Comparison of ENCODE assay signal across 27 cellular contexts in genomic region chr21:37237346-37237745, GRCh38. TPM values are rescaled to one million over a fixed set of nuclear protein-coding genes. Genes with fewer than 3 reads are reported as not detected.
DNase-seq lines count a peak whose midpoint lies in the region; ATAC-seq, FAIRE-seq and TF ChIP-seq lines count a peak whose summit lies in the region.
"Had no signal": no experiment of that assay in that cellular context is flagged by ENCODE, and none has a peak within 500 bp of the region (broad histone marks: within the 10 kb centered on the region; RNA-seq: fewer than 3 reads in every experiment).

No MANE protein-coding gene starts in this region.

- peaks cover 62% of the 10 kb centered on the region for H3K36me3 Mint-ChIP-seq in T-helper 2 cell treated with Interferon-gamma antibody and Interleukin-4, amounts not matched to agents 5 μg/mL and 100 μg/mL, for 36 hours (ENCODE audit: low read depth)
- H3K36me3 Mint-ChIP-seq in CD4-positive, CD25-positive, alpha-beta regulatory T cell = peaks cover 41% of the 10 kb centered on the region
- H3K36me3 Mint-ChIP-seq in activated T-helper 1 cell treated with anti-CD3 and anti-CD28 coated beads, Interleukin-12 subunit alpha, Interleukin-12 subunit beta, Interleukin-2, Interleukin-4 antibody, amounts not matched to agents 30 ng/mL and 10 ng/mL and 1 ng/mL, durations not matched to agents 14 hours and 24 hours and 36 hours (ENCODE audit: low read depth) = peaks cover 34% of the 10 kb centered on the region

- H3K79me2 ChIP-seq in endothelial cell of umbilical vein (ENCODE audit: control insufficient read depth, insufficient read depth, low read length) = peaks cover 1% of the 10 kb centered on the region

- TF ChIP-seq POLR2A in endothelial cell of umbilical vein (IDR thresholded peaks at IDR 0.05; ENCODE audit: low read depth, low read length) = no peak

- no peak overlapping the region for H3K27ac ChIP-seq in CD4-positive, CD25-positive, alpha-beta regulatory T cell (ENCODE audit: insufficient read depth, low read length, poor library complexity, severe bottlenecking)
- H3K27ac ChIP-seq in endothelial cell of umbilical vein (ENCODE audit: insufficient read depth, low read depth, low read length) = peak overlapping the region; percentile 8
- H3K27ac ChIP-seq in pancreas = no peak overlapping the region
- H3K27ac ChIP-seq: gastroesophageal sphincter, SK-N-MC, transverse colon had no signal

- H3K4me3 Mint-ChIP-seq in T-helper 2 cell treated with Interferon-gamma antibody and Interleukin-4, amounts not matched to agents 5 μg/mL and 100 μg/mL, for 36 hours = peak overlapping the region; percentile 44
- H3K4me3 Mint-ChIP-seq in CD4-positive, CD25-positive, alpha-beta regulatory T cell = no peak overlapping the region
- H3K4me3 Mint-ChIP-seq in activated T-helper 1 cell treated with anti-CD3 and anti-CD28 coated beads, Interleukin-12 subunit alpha, Interleukin-12 subunit beta, Interleukin-2, Interleukin-4 antibody, amounts not matched to agents 30 ng/mL and 10 ng/mL and 1 ng/mL, durations not matched to agents 14 hours and 24 hours and 36 hours = peak overlapping the region; percentile 43
- H3K4me3 Mint-ChIP-seq: activated B cell treated with CpG ODN at 0.5 μM for 24 hours had no signal

- no TSS peak for BruUV-seq in endothelial cell of umbilical vein (replicated peaks; lab: Mats Ljungman, UMichigan)

- H3K27me3 ChIP-seq in CD4-positive, CD25-positive, alpha-beta regulatory T cell (ENCODE audit: control insufficient read depth, insufficient read depth, low read length) = no peaks in the 10 kb centered on the region
- H3K27me3 ChIP-seq in endothelial cell of umbilical vein (ENCODE audit: control insufficient read depth in 2 of 2, insufficient read depth in 2 of 2, low read length in 2 of 2) = no peaks in the 10 kb centered on the region
- H3K27me3 ChIP-seq in pancreas = no peaks in the 10 kb centered on the region
- H3K27me3 ChIP-seq: gastroesophageal sphincter, transverse colon had no signal

- no peak for DNase-seq in T-helper 2 cell treated with Interferon-gamma antibody and Interleukin-4, amounts not matched to agents 5 μg/mL and 100 μg/mL, for 36 hours (ENCODE audit: low spot score)
- DNase-seq in T-helper 2 cell (no peak), endothelial cell of umbilical vein (ENCODE audit: low read depth, low spot score) (no peak), pancreas (no peak), NCI-H2227 (lab: John Stamatoyannopoulos, UW; ENCODE audit: unreplicated experiment) (no peak), NK-92 (lab: John Stamatoyannopoulos, UW; ENCODE audit: unreplicated experiment) (no peak)
- no peak for DNase-seq in CD4-positive, CD25-positive, alpha-beta regulatory T cell
- DNase-seq in activated T-helper 1 cell treated with anti-CD3 and anti-CD28 coated beads, Interleukin-12 subunit alpha, Interleukin-12 subunit beta, Interleukin-2, Interleukin-4 antibody, amounts not matched to agents 30 ng/mL and 10 ng/mL and 1 ng/mL, durations not matched to agents 14 hours and 24 hours and 36 hours (ENCODE audit: low spot score) = no peak
- DNase-seq: 8988T; activated B cell treated with CpG ODN at 0.5 μM for 24 hours; activated gamma-delta T cell; cerebellar nuclear complex; COR-L47; effector CD8-positive, alpha-beta T cell; HCEC 1CT; kidney glomerular epithelial cell; MM.1S; NCI-H1417 treated with DMSO at 0.1 percent for 48 hours; NCI-H2171; NCI-H524 treated with DMSO at 0.1 percent for 48 hours; RPMI8226; stimulated activated CD4-positive, alpha-beta T cell treated with anti-CD3 and anti-CD28 coated beads, Interleukin-4, amount 100 ng/mL, for 24 hours; T-helper 9 cell; transverse colon had no signal

- no peak overlapping the region for H3K4me2 ChIP-seq in endothelial cell of umbilical vein (ENCODE audit: insufficient read depth, low read length)

- dilution Hi-C loops in endothelial cell of umbilical vein (cut with MboI; ENCODE audit: extremely low pct_ligation_motif_present, low sequenced_read_pairs) = no loop called here

- 96 to 98% methylated on average over 2 of the region's 2 CpGs for WGBS in pancreas, 2 donors

- peak overlapping the region; percentile 70 for H3K27ac Mint-ChIP-seq in T-helper 2 cell treated with Interferon-gamma antibody and Interleukin-4, amounts not matched to agents 5 μg/mL and 100 μg/mL, for 36 hours
- peak overlapping the region; percentile 88 to 93 (median 91) for H3K27ac Mint-ChIP-seq in CD4-positive, CD25-positive, alpha-beta regulatory T cell
- H3K27ac Mint-ChIP-seq in activated T-helper 1 cell treated with anti-CD3 and anti-CD28 coated beads, Interleukin-12 subunit alpha, Interleukin-12 subunit beta, Interleukin-2, Interleukin-4 antibody, amounts not matched to agents 30 ng/mL and 10 ng/mL and 1 ng/mL, durations not matched to agents 14 hours and 24 hours and 36 hours = peak overlapping the region; percentile 74
- H3K27ac Mint-ChIP-seq: activated B cell treated with CpG ODN at 0.5 μM for 24 hours had no signal

- H4K20me1 ChIP-seq in endothelial cell of umbilical vein (replicated peaks; ENCODE audit: control insufficient read depth, extremely low read depth, insufficient read depth, low read length) = no peaks in the 10 kb centered on the region

- no peaks in the 10 kb centered on the region for H3K9me1 ChIP-seq in endothelial cell of umbilical vein (replicated peaks; ENCODE audit: control insufficient read depth, extremely low read depth, insufficient read depth, low read length)

- H3K4me1 Mint-ChIP-seq in T-helper 2 cell treated with Interferon-gamma antibody and Interleukin-4, amounts not matched to agents 5 μg/mL and 100 μg/mL, for 36 hours (ENCODE audit: low read depth) = peaks cover 38% of the 10 kb centered on the region
- peaks cover 7 to 30% (median 15%) of the 10 kb centered on the region in 4 donors for H3K4me1 Mint-ChIP-seq in CD4-positive, CD25-positive, alpha-beta regulatory T cell
- H3K4me1 Mint-ChIP-seq in activated T-helper 1 cell treated with anti-CD3 and anti-CD28 coated beads, Interleukin-12 subunit alpha, Interleukin-12 subunit beta, Interleukin-2, Interleukin-4 antibody, amounts not matched to agents 30 ng/mL and 10 ng/mL and 1 ng/mL, durations not matched to agents 14 hours and 24 hours and 36 hours (ENCODE audit: low read depth) = peaks cover 48% of the 10 kb centered on the region

- H3K4me1 ChIP-seq in CD4-positive, CD25-positive, alpha-beta regulatory T cell (ENCODE audit: control insufficient read depth, insufficient read depth, low read length, poor library complexity, severe bottlenecking) = peaks cover 4% of the 10 kb centered on the region
- H3K4me1 ChIP-seq in endothelial cell of umbilical vein (ENCODE audit: control insufficient read depth, extremely low read depth, insufficient read depth, low read length) = peaks cover 15% of the 10 kb centered on the region
- no peaks in the 10 kb centered on the region for H3K4me1 ChIP-seq in pancreas
- H3K4me1 ChIP-seq: gastroesophageal sphincter, transverse colon had no signal

- no peak overlapping the region for H3K9ac ChIP-seq in endothelial cell of umbilical vein (replicated peaks; ENCODE audit: extremely low read depth, insufficient read depth, low read length)

- no peak overlapping the region for H3K4me3 ChIP-seq in CD4-positive, CD25-positive, alpha-beta regulatory T cell (ENCODE audit: low read depth, low read length)
- H3K4me3 ChIP-seq in endothelial cell of umbilical vein (replicated peaks in 1 of 3; ENCODE audit: insufficient read depth in 1 of 3, low read depth in 1 of 3, low read length in 3 of 3) (no peak overlapping the region), pancreas (no peak overlapping the region)
- H3K4me3 ChIP-seq: gastroesophageal sphincter, SK-N-MC, transverse colon had no signal

- FAIRE-seq in endothelial cell of umbilical vein (lab: Jason Lieb, UNC) (no peak), pancreas (lab: Jason Lieb, UNC) (no peak)
- FAIRE-seq: astrocyte had no signal

- no peak overlapping the region for H2AFZ ChIP-seq in endothelial cell of umbilical vein (ENCODE audit: low read depth, low read length)

- ATAC-seq in CD4-positive, CD25-positive, alpha-beta regulatory T cell (ENCODE audit: low read depth in 2 of 2) = no peak
- ATAC-seq in pancreas = no peak
- ATAC-seq: gastroesophageal sphincter had no signal

- TF ChIP-seq CTCF in endothelial cell of umbilical vein (IDR thresholded peaks at IDR 0.05; ENCODE audit: extremely low read depth in 1 of 2, insufficient read depth in 1 of 2, low read depth in 1 of 2, low read length in 2 of 2) (no peak), pancreas (IDR thresholded peaks at IDR 0.05) (no peak)

- intact Hi-C loops in activated T-helper 1 cell treated with anti-CD3 and anti-CD28 coated beads, Interleukin-12 subunit alpha, Interleukin-12 subunit beta, Interleukin-2, Interleukin-4 antibody, amounts not matched to agents 30 ng/mL and 10 ng/mL and 1 ng/mL, durations not matched to agents 14 hours and 24 hours and 36 hours (cut with micrococcal nuclease) = no loop called here
- intact Hi-C loops in endothelial cell of umbilical vein (cut with micrococcal nuclease) (no loop called here), pancreas (cut with DNase I) (no loop called here)

- CTCF ChIA-PET in endothelial cell of umbilical vein (lab: Charles Lee) = no interaction called here

- H3K27me3 Mint-ChIP-seq in T-helper 2 cell treated with Interferon-gamma antibody and Interleukin-4, amounts not matched to agents 5 μg/mL and 100 μg/mL, for 36 hours (ENCODE audit: low read depth) = no peaks in the 10 kb centered on the region
- no peaks in the 10 kb centered on the region for H3K27me3 Mint-ChIP-seq in CD4-positive, CD25-positive, alpha-beta regulatory T cell
- no peaks in the 10 kb centered on the region for H3K27me3 Mint-ChIP-seq in activated T-helper 1 cell treated with anti-CD3 and anti-CD28 coated beads, Interleukin-12 subunit alpha, Interleukin-12 subunit beta, Interleukin-2, Interleukin-4 antibody, amounts not matched to agents 30 ng/mL and 10 ng/mL and 1 ng/mL, durations not matched to agents 14 hours and 24 hours and 36 hours (ENCODE audit: insufficient read depth)
- H3K27me3 Mint-ChIP-seq: activated B cell treated with CpG ODN at 0.5 μM for 24 hours had no signal

- no peaks in the 10 kb centered on the region for H3K9me3 Mint-ChIP-seq in T-helper 2 cell treated with Interferon-gamma antibody and Interleukin-4, amounts not matched to agents 5 μg/mL and 100 μg/mL, for 36 hours
- no peaks in the 10 kb centered on the region for H3K9me3 Mint-ChIP-seq in CD4-positive, CD25-positive, alpha-beta regulatory T cell
- H3K9me3 Mint-ChIP-seq in activated T-helper 1 cell treated with anti-CD3 and anti-CD28 coated beads, Interleukin-12 subunit alpha, Interleukin-12 subunit beta, Interleukin-2, Interleukin-4 antibody, amounts not matched to agents 30 ng/mL and 10 ng/mL and 1 ng/mL, durations not matched to agents 14 hours and 24 hours and 36 hours = no peaks in the 10 kb centered on the region
- H3K9me3 Mint-ChIP-seq: activated B cell treated with CpG ODN at 0.5 μM for 24 hours had no signal

- H3K9me3 ChIP-seq in CD4-positive, CD25-positive, alpha-beta regulatory T cell (ENCODE audit: control insufficient read depth in 2 of 2, low read length in 2 of 2) = no peaks in the 10 kb centered on the region
- no peaks in the 10 kb centered on the region for H3K9me3 ChIP-seq in endothelial cell of umbilical vein (replicated peaks; ENCODE audit: control insufficient read depth, insufficient read depth, low read length)
- no peaks in the 10 kb centered on the region for H3K9me3 ChIP-seq in pancreas
- H3K9me3 ChIP-seq: gastroesophageal sphincter, transverse colon had no signal

- POLR2A ChIA-PET in endothelial cell of umbilical vein (lab: Charles Lee) = no interaction called here

- H3K36me3 ChIP-seq in CD4-positive, CD25-positive, alpha-beta regulatory T cell (ENCODE audit: control insufficient read depth, insufficient read depth, low read length) = peaks cover 66% of the 10 kb centered on the region
- H3K36me3 ChIP-seq in endothelial cell of umbilical vein (ENCODE audit: control insufficient read depth in 2 of 2, extremely low read depth in 1 of 2, insufficient read depth in 2 of 2, low read length in 2 of 2) (peaks cover 7 to 9% of the 10 kb centered on the region in 2 experiments), pancreas (peaks cover 0 to 14% (median 0%) of the 10 kb centered on the region in 3 donors)

RNA-seq across cellular contexts. Expression of gene VPS26C, which starts 29.8 kb away (rescaled TPM):
- 49.4 TPM for total RNA-seq in CD4-positive, CD25-positive, alpha-beta regulatory T cell
- polyA plus RNA-seq in CD4-positive, CD25-positive, alpha-beta regulatory T cell = 100 to 1,000 TPM in 1 of 4 donors, 10 to 100 TPM in 3; 84.0 to 104 (median 94.1) TPM
- total RNA-seq in activated T-helper 1 cell treated with anti-CD3 and anti-CD28 coated beads, Interleukin-12 subunit alpha, Interleukin-12 subunit beta, Interleukin-2, Interleukin-4 antibody, amounts not matched to agents 30 ng/mL and 10 ng/mL and 1 ng/mL, durations not matched to agents 14 hours and 24 hours and 36 hours = 53.8 and 58.9 TPM in 2 replicates
- total RNA-seq in endothelial cell of umbilical vein = 53.7 and 57.3 TPM in 2 replicates
- 32.1 and 35.2 TPM in 2 replicates for polyA plus RNA-seq in endothelial cell of umbilical vein
- 33.5 and 36.3 TPM in 2 replicates for polyA plus RNA-seq in endothelial cell of umbilical vein (2011; cell fraction: cytosol; rRNA removed)
- 50.0 and 54.0 TPM in 2 replicates for polyA plus RNA-seq in endothelial cell of umbilical vein (2011; cell fraction: nucleus; rRNA removed)
- 36.1 and 50.8 TPM in 2 replicates for polyA plus RNA-seq in endothelial cell of umbilical vein (2012)
- polyA minus RNA-seq in endothelial cell of umbilical vein = 53.2 and 56.5 TPM in 2 replicates
- polyA minus RNA-seq in endothelial cell of umbilical vein (2011; cell fraction: cytosol; rRNA and poly(A)+ RNA removed) = 21.7 TPM
- polyA minus RNA-seq in endothelial cell of umbilical vein (2011; cell fraction: nucleus; rRNA and poly(A)+ RNA removed) = 46.2 and 56.0 TPM in 2 replicates
- 10 to 100 TPM; 15.7 to 29.9 (median 22.4) TPM for total RNA-seq in pancreas
- polyA plus RNA-seq in pancreas = 10 to 100 TPM in 1 of 2 donors, 1 to 10 TPM in 1; 8.5 to 12.2 TPM

Comparison
In these comparisons a context has a peak if more than half of its experiments do, and no peak if none do; other contexts are left out.
1. H3K4me3 Mint-ChIP-seq: peak in T-helper 2 cell treated with Interferon-gamma antibody and Interleukin-4, amounts not matched to agents 5 μg/mL and 100 μg/mL, for 36 hours (single experiment) and activated T-helper 1 cell treated with anti-CD3 and anti-CD28 coated beads, Interleukin-12 subunit alpha, Interleukin-12 subunit beta, Interleukin-2, Interleukin-4 antibody, amounts not matched to agents 30 ng/mL and 10 ng/mL and 1 ng/mL, durations not matched to agents 14 hours and 24 hours and 36 hours (single experiment); none in CD4-positive, CD25-positive, alpha-beta regulatory T cell (0 of 4).
2. Peak in every context shown above with its lines, with median percentiles within 50 percentile points of each other: H3K27ac Mint-ChIP-seq.